ENCODE assay signal across 8 cellular contexts in the genomic region with DNA sequence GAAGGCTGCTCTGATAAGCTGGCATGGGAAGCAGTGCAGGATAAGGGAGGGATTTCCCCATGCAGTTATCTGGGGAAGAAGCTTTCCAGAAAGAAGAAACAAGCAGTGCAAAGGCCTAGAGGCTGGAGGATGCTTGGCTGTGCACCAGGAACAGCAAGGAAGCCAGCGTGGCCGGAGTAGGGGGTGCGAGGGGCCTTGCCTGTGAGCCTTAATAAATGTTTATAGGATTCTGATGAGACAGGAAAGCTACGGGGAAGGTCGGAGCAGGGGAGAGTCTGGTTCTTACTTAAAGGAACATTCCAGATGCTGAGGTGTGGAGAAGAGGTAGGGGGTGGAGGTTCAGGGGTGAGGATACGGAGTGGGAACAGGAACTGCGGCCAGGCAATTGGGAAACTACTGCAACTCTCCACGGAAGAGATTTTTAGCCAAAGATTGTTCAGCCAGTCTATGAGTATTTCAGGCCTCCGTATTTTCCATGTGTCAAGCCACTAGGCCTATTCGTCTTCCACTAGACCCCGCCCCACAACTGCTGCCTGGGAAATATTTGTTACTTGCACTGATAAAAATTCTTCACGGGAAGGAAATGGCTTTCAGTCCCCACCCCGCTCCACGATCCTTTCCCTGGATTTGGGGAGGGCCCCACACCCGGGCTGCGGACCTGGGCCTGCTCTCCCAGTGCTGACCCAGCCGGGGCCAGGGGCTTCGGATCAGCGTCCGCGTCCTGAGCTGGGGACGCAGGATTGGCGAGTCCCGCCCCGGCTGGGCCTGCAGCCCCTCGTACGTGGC. TPM values are rescaled to one million over a fixed set of nuclear protein-coding genes. Genes with fewer than 3 reads are reported as not detected.
DNase-seq lines count a peak whose midpoint lies in the region; ATAC-seq, FAIRE-seq and TF ChIP-seq lines count a peak whose summit lies in the region.

No MANE protein-coding gene starts in this region.

- 0% methylated on average over 27 of the region's 27 CpGs for WGBS in pancreas, 2 donors

- H3K9ac ChIP-seq in OCI-LY1 (ENCODE audit: low read length): peak overlapping the region; percentile 91

- DNase-seq in AG08395 (ENCODE audit: low spot score): peak; percentile 61
- no peak for DNase-seq in activated naive CD8-positive, alpha-beta T cell treated with anti-CD3 and anti-CD28 coated beads for 36 hours
- peak; percentile 51 to 67 for DNase-seq in cardiac muscle cell (ENCODE audit: low read depth in 1 of 2, low spot score in 1 of 2)
- DNase-seq in pancreas: peak in 4 of 6 donors; percentile 36 to 54 (median 44)
- no peak for DNase-seq in urothelium cell line (ENCODE audit: low spot score)

- H3K79me2 ChIP-seq in OCI-LY1 (ENCODE audit: insufficient read depth, low read length): peaks cover 24% of the 10 kb centered on the region

- H3K4me3 ChIP-seq in OCI-LY1 (ENCODE audit: low read depth, low read length, poor library complexity, severe bottlenecking) (peak overlapping the region; percentile 88), cardiac muscle cell (peak overlapping the region; percentile 57), pancreas (peak overlapping the region; percentile 59 to 92 (median 90))

- H3K9me3 Mint-ChIP-seq in activated naive CD8-positive, alpha-beta T cell treated with anti-CD3 and anti-CD28 coated beads for 36 hours: peaks cover 8% of the 10 kb centered on the region

- H3K9me2 ChIP-seq in OCI-LY1 (ENCODE audit: low read depth, low read length): no peaks in the 10 kb centered on the region

- no peaks in the 10 kb centered on the region for H4K20me1 ChIP-seq in OCI-LY1 (ENCODE audit: insufficient read depth, low read length)

- peaks cover 27% of the 10 kb centered on the region for H3K4me1 ChIP-seq in OCI-LY1 (ENCODE audit: insufficient read depth, low read length, severe bottlenecking)
- peaks cover 4% of the 10 kb centered on the region for H3K4me1 ChIP-seq in cardiac muscle cell (ENCODE audit: low read depth)
- peaks cover 0 to 8% (median 8%) of the 10 kb centered on the region in 3 donors for H3K4me1 ChIP-seq in pancreas

- ATAC-seq in GM18502 (IDR thresholded peaks at IDR 0.05; ENCODE audit: poor library complexity, unreplicated experiment) (peak; percentile 26), HG03045 (IDR thresholded peaks at IDR 0.05; ENCODE audit: unreplicated experiment) (peak; percentile 35), pancreas (peak; percentile 60 to 74 (median 63))

- H3K27ac Mint-ChIP-seq in activated naive CD8-positive, alpha-beta T cell treated with anti-CD3 and anti-CD28 coated beads for 36 hours: peak overlapping the region; percentile 90

- H3K27me3 ChIP-seq in OCI-LY1 (ENCODE audit: insufficient read depth, low read length) (no peaks in the 10 kb centered on the region), cardiac muscle cell (no peaks in the 10 kb centered on the region), pancreas (no peaks in the 10 kb centered on the region)

- H2AFZ ChIP-seq in OCI-LY1 (ENCODE audit: low read length): peak overlapping the region; percentile 71; the same call in 1 of the 2 replicates

- no peaks in the 10 kb centered on the region for H3F3A ChIP-seq in OCI-LY1 (ENCODE audit: insufficient read depth, low read length)

- peaks cover 12% of the 10 kb centered on the region for H3K36me3 ChIP-seq in OCI-LY1 (ENCODE audit: insufficient read depth, low read length)
- H3K36me3 ChIP-seq in cardiac muscle cell: no peaks in the 10 kb centered on the region
- no peaks in the 10 kb centered on the region for H3K36me3 ChIP-seq in pancreas

- peaks cover 44% of the 10 kb centered on the region for H3K4me1 Mint-ChIP-seq in activated naive CD8-positive, alpha-beta T cell treated with anti-CD3 and anti-CD28 coated beads for 36 hours

- H3K27ac ChIP-seq in OCI-LY1 (ENCODE audit: low read depth, low read length, poor library complexity, severe bottlenecking) (peak overlapping the region; percentile 48), cardiac muscle cell (peak overlapping the region; percentile 54), pancreas (peak overlapping the region; percentile 56 to 89 (median 77))

- TF ChIP-seq CTCF in OCI-LY1 (IDR thresholded peaks at IDR 0.05; ENCODE audit: low read length) (no peak), cardiac muscle cell (IDR thresholded peaks at IDR 0.05; ENCODE audit: low read depth, low read length) (no peak), pancreas (IDR thresholded peaks at IDR 0.05) (no peak)

- peak overlapping the region; percentile 83 for H3K4me2 ChIP-seq in OCI-LY1 (ENCODE audit: low read length)

- H3K27me3 Mint-ChIP-seq in activated naive CD8-positive, alpha-beta T cell treated with anti-CD3 and anti-CD28 coated beads for 36 hours: no peaks in the 10 kb centered on the region

- FAIRE-seq in pancreas (lab: Jason Lieb, UNC): no peak
- no peak for FAIRE-seq in urothelium cell line (lab: Jason Lieb, UNC)

- H3K9me3 ChIP-seq in OCI-LY1 (ENCODE audit: low read length): no peaks in the 10 kb centered on the region
- H3K9me3 ChIP-seq in cardiac muscle cell (ENCODE audit: low read depth): no peaks in the 10 kb centered on the region
- H3K9me3 ChIP-seq in pancreas: no peaks in the 10 kb centered on the region

- intact Hi-C loops in pancreas (cut with DNase I): no loop called here

- H3K36me3 Mint-ChIP-seq in activated naive CD8-positive, alpha-beta T cell treated with anti-CD3 and anti-CD28 coated beads for 36 hours: peaks cover 42% of the 10 kb centered on the region

- H3K4me3 Mint-ChIP-seq in activated naive CD8-positive, alpha-beta T cell treated with anti-CD3 and anti-CD28 coated beads for 36 hours: peak overlapping the region; percentile 93

RNA-seq across cellular contexts. Expression of a gene that starts 0.5 kb away (rescaled TPM):
- 10 to 100 TPM; 68.7 to 74.8 TPM for total RNA-seq in activated naive CD8-positive, alpha-beta T cell treated with anti-CD3 and anti-CD28 coated beads for 36 hours
- total RNA-seq in cardiac muscle cell (10.4 and 12.3 TPM in 2 replicates), pancreas (10 to 100 TPM; 11.6 to 22.6 (median 14.6) TPM)
- polyA plus RNA-seq in cardiac muscle cell (12.5 and 18.3 TPM in 2 replicates), pancreas (1 to 10 TPM; 2.6 to 5.4 TPM)

RNA-seq across cellular contexts. Expression of a gene that starts 32.2 kb away (rescaled TPM):
- total RNA-seq in activated naive CD8-positive, alpha-beta T cell treated with anti-CD3 and anti-CD28 coated beads for 36 hours: not detected
- total RNA-seq in cardiac muscle cell: not detected in 2 replicates
- polyA plus RNA-seq in cardiac muscle cell: not detected in 2 replicates
- total RNA-seq in pancreas: not detected
- polyA plus RNA-seq in pancreas: not detected

RNA-seq across cellular contexts. Expression of a gene that starts 40.0 kb away (rescaled TPM):
- total RNA-seq in activated naive CD8-positive, alpha-beta T cell treated with anti-CD3 and anti-CD28 coated beads for 36 hours: 10 to 100 TPM; 37.3 to 38.8 TPM
- total RNA-seq in cardiac muscle cell (10.6 and 17.7 TPM in 2 replicates), pancreas (10 to 100 TPM; 13.7 to 19.7 (median 15.7) TPM)
- polyA plus RNA-seq in cardiac muscle cell (25.4 and 34.3 TPM in 2 replicates), pancreas (10 to 100 TPM; 23.4 to 35.3 TPM)

Comparison
In these comparisons a context has a peak if more than half of its experiments do, and no peak if none do; other contexts are left out.
1. DNase-seq: peak in AG08395 (single experiment), cardiac muscle cell (2 of 2) and pancreas (4 of 6); none in activated naive CD8-positive, alpha-beta T cell treated with anti-CD3 and anti-CD28 coated beads for 36 hours (single experiment) and urothelium cell line (single experiment).
2. Peak in every context shown above with its lines, with median percentiles within 50 percentile points of each other: ATAC-seq, H3K27ac ChIP-seq and H3K4me3 ChIP-seq.